8 cellular contexts compared by ENCODE assay signal in the genomic region with DNA sequence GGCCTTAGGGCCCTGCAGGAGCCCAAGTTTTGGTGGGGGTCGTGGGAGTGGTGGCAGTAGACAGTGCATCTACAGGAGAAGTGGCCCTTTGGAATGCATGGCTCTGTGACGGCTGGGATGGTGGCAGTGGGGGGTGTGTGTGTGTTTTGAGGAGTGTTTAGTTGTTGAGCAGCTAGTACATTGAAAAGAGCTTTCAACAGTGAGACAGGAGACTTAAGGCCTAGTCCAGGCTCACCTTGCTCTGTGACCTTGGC. TPM values are rescaled to one million over a fixed set of nuclear protein-coding genes. Genes with fewer than 3 reads are reported as not detected.
DNase-seq lines count a peak whose midpoint lies in the region; ATAC-seq and TF ChIP-seq lines count a peak whose summit lies in the region.

No MANE protein-coding gene starts in this region.

- H3K36me3 ChIP-seq in brain microvascular endothelial cell (replicated peaks) = no peaks in the 10 kb centered on the region

- peaks cover 7% of the 10 kb centered on the region for H3K36me3 Mint-ChIP-seq in mesothelial cell of epicardium

- H3K27ac ChIP-seq in 22Rv1 = peak overlapping the region; percentile 32
- H3K27ac ChIP-seq in brain microvascular endothelial cell = no peak overlapping the region

- peak overlapping the region; percentile 84 for H3K4me3 Mint-ChIP-seq in mesothelial cell of epicardium

- H3K4me1 Mint-ChIP-seq in mesothelial cell of epicardium = peaks cover 41% of the 10 kb centered on the region

- DNase-seq in HFF-Myc (ENCODE audit: extremely low read depth, low read depth) (no peak), brain microvascular endothelial cell (no peak), mesothelial cell of epicardium (ENCODE audit: low spot score in 2 of 2, unreplicated experiment in 2 of 2) (no peak), COLO668 (lab: John Stamatoyannopoulos, UW; ENCODE audit: unreplicated experiment) (no peak), SK-N-DZ (ENCODE audit: low spot score) (no peak), kidney tubule cell (ENCODE audit: low spot score) (no peak)

- no peaks in the 10 kb centered on the region for H3K9me3 Mint-ChIP-seq in mesothelial cell of epicardium

- H3K27ac Mint-ChIP-seq in mesothelial cell of epicardium = peak overlapping the region; percentile 91

- no peaks in the 10 kb centered on the region for H3K27me3 ChIP-seq in brain microvascular endothelial cell (replicated peaks)

- no peaks in the 10 kb centered on the region for H3K27me3 Mint-ChIP-seq in mesothelial cell of epicardium (ENCODE audit: low read depth)

- no peak for ATAC-seq in HG02678 (IDR thresholded peaks at IDR 0.05; ENCODE audit: unreplicated experiment)

- H3K4me3 ChIP-seq in HFF-Myc (replicated peaks; ENCODE audit: low read depth, low read length) = peak overlapping the region; percentile 58
- H3K4me3 ChIP-seq in brain microvascular endothelial cell (ENCODE audit: low read depth, low read length) = peak overlapping the region; percentile 75

- TF ChIP-seq CTCF in 22Rv1 (IDR thresholded peaks at IDR 0.05) (no peak), HFF-Myc (IDR thresholded peaks at IDR 0.05; ENCODE audit: low read depth, low read length, missing control alignments) (no peak), brain microvascular endothelial cell (IDR thresholded peaks at IDR 0.05; ENCODE audit: low read depth, low read length, missing control alignments) (no peak), mesothelial cell of epicardium (IDR thresholded peaks at IDR 0.05; ENCODE audit: unreplicated experiment) (no peak)

- in situ Hi-C loops in brain microvascular endothelial cell (cut with HindIII; ENCODE audit: low pct_ligation_motif_present, low sequenced_read_pairs) = no loop called here

RNA-seq across cellular contexts. Expression of a gene that starts 27.1 kb away (rescaled TPM):
- 13.3 to 14.9 TPM (median 14.8 TPM) in 3 replicates for total RNA-seq in mesothelial cell of epicardium
- polyA plus RNA-seq in SK-N-DZ (2014; cell fraction: cytosol; rRNA removed) = 16.4 and 25.1 TPM in 2 replicates
- 18.4 and 21.0 TPM in 2 replicates for polyA plus RNA-seq in SK-N-DZ (2014; cell fraction: nucleus; rRNA removed)

RNA-seq across cellular contexts. Expression of a gene that starts 37.6 kb away (rescaled TPM):
- total RNA-seq in mesothelial cell of epicardium = 147 to 149 TPM (median 148 TPM) in 3 replicates
- polyA plus RNA-seq in SK-N-DZ (2014; cell fraction: cytosol; rRNA removed) = 153 and 165 TPM in 2 replicates
- polyA plus RNA-seq in SK-N-DZ (2014; cell fraction: nucleus; rRNA removed) = 147 and 176 TPM in 2 replicates

RNA-seq across cellular contexts. Expression of a gene that starts 44.2 kb away (rescaled TPM):
- total RNA-seq in mesothelial cell of epicardium = not detected in 3 replicates
- polyA plus RNA-seq in SK-N-DZ (2014; cell fraction: cytosol; rRNA removed) = 0.03 TPM in 1 of 2 replicates, not detected in the other
- polyA plus RNA-seq in SK-N-DZ (2014; cell fraction: nucleus; rRNA removed) = not detected in 2 replicates
